8 cellular contexts compared by ENCODE assay signal in genomic region chr9:78235296-78235770, GRCh38. TPM values are rescaled to one million over a fixed set of nuclear protein-coding genes. Genes with fewer than 3 reads are reported as not detected.
DNase-seq lines count a peak whose midpoint lies in the region; ATAC-seq and TF ChIP-seq lines count a peak whose summit lies in the region.

No MANE protein-coding gene starts in this region.

- TF ChIP-seq EP300 in ovary (IDR thresholded peaks at IDR 0.05), result no peak

- TF ChIP-seq CTCF in VCaP (conservative IDR thresholded peaks at IDR 0.05), result no peak
- TF ChIP-seq CTCF in foreskin keratinocyte (conservative IDR thresholded peaks at IDR 0.05), result no peak
- no peak for TF ChIP-seq CTCF in ovary (IDR thresholded peaks at IDR 0.05)

- intact Hi-C loops in ovary (cut with DNase I), result no loop called here

- TF ChIP-seq POLR2A in ovary (IDR thresholded peaks at IDR 0.05), result no peak

- H3K4me3 ChIP-seq in ovary, result peak overlapping the region; percentile 84

- no peaks in the 10 kb centered on the region for H3K27me3 ChIP-seq in foreskin keratinocyte
- no peaks in the 10 kb centered on the region for H3K27me3 ChIP-seq in ovary

- H3K27ac ChIP-seq in VCaP, result peak overlapping the region; percentile 86
- peak overlapping the region; percentile 58 for H3K27ac ChIP-seq in foreskin keratinocyte
- H3K27ac ChIP-seq in ovary, result peak overlapping the region; percentile 48 to 72

- H3K4me1 ChIP-seq in foreskin keratinocyte (peaks cover 4% of the 10 kb centered on the region), ovary (ENCODE audit: insufficient read depth) (peaks cover 5% of the 10 kb centered on the region)

- no peaks in the 10 kb centered on the region for H3K36me3 ChIP-seq in ovary

- ATAC-seq in foreskin keratinocyte (peak; percentile 0), GM18868 (IDR thresholded peaks at IDR 0.05; ENCODE audit: unreplicated experiment) (no peak)

- WGBS in ovary, 3 donors, result 0 to 1% (median 0%) methylated on average over 17 of the region's 17 CpGs

- H3K9me3 ChIP-seq in ovary, result no peaks in the 10 kb centered on the region

- DNase-seq in DMS 273 (lab: John Stamatoyannopoulos, UW; ENCODE audit: unreplicated experiment), result peak; percentile 25
- DNase-seq in DMS 273 treated with DMSO at 0.1 percent for 48 hours (lab: John Stamatoyannopoulos, UW), result no peak
- DNase-seq in foreskin keratinocyte, result peak; percentile 22 to 54
- no peak for DNase-seq in ovary
- no peak for DNase-seq in middle frontal gyrus (ENCODE audit: extremely low spot score, low spot score)
- no peak for DNase-seq in NCI-H1417 treated with DMSO at 0.1 percent for 48 hours (lab: John Stamatoyannopoulos, UW)

RNA-seq across cellular contexts. Expression of gene CEP78, which starts 0.5 kb away (rescaled TPM):
- total RNA-seq in foreskin keratinocyte (25.1 and 27.1 TPM in 2 replicates), ovary (10 to 100 TPM; 13.7 to 25.6 (median 16.3) TPM)
- polyA plus RNA-seq in foreskin keratinocyte (9.5 and 11.9 TPM in 2 replicates), ovary (10 to 100 TPM in 1 of 2 donors, 1 to 10 TPM in 1; 6.1 to 10.5 TPM)

Comparison
In these comparisons a context has a peak if more than half of its experiments do, and no peak if none do; other contexts are left out.
1. DNase-seq: peak in DMS 273 (single experiment) and foreskin keratinocyte (2 of 2); none in DMS 273 treated with DMSO at 0.1 percent for 48 hours (single experiment), ovary (0 of 5), middle frontal gyrus (single experiment) and NCI-H1417 treated with DMSO at 0.1 percent for 48 hours (single experiment).
2. Peak in every context shown above with its lines, with median percentiles within 50 percentile points of each other: H3K27ac ChIP-seq.